In genomic region chr2:196949116-196949515, GRCh38 we compare ENCODE assay signal across 1 cellular context.
TF ChIP-seq lines count a peak whose summit lies in the region.

No MANE protein-coding gene starts in this region.

TF ChIP-seq in HEK293, 187 proteins besides CTCF, POLR2A, EP300 and RAD21 (continued from another document):
- TF ChIP-seq ZBTB44 (tag by site-specific recombination; IDR thresholded peaks at IDR 0.05), result peak; percentile 51
